Comparison of ENCODE assay signal across 10 cellular contexts in genomic region chr1:30887485-30888315, GRCh38. TPM values are rescaled to one million over a fixed set of nuclear protein-coding genes. Genes with fewer than 3 reads are reported as not detected.
A peak's percentile ranks its signal among the peaks of the same experiment; 100 is the strongest.
DNase-seq lines count a peak whose midpoint lies in the region; TF ChIP-seq lines count a peak whose summit lies in the region.
"Had no signal": no experiment of that assay in that cellular context is flagged by ENCODE, and none has a peak within 500 bp of the region (broad histone marks: within the 10 kb centered on the region; RNA-seq: fewer than 3 reads in every experiment).

No MANE protein-coding gene starts in this region.

- no peak for TF ChIP-seq CTCF in fibroblast of the aortic adventitia (IDR thresholded peaks at IDR 0.05; ENCODE audit: insufficient read depth, low read length)
- no peak for TF ChIP-seq CTCF in prostate gland (IDR thresholded peaks at IDR 0.05)

- no peak for TF ChIP-seq POLR2A in prostate gland (IDR thresholded peaks at IDR 0.05)

- H3K4me3 Mint-ChIP-seq in activated CD4-positive, alpha-beta T cell treated with anti-CD3 and anti-CD28 coated beads, Interleukin-2, amount 10 ng/mL, durations not matched to agents 24 days and 14 days: no peak overlapping the region
- H3K4me3 Mint-ChIP-seq: activated CD8-positive, alpha-beta T cell treated with anti-CD3 and anti-CD28 coated beads, Interleukin-2, amount 10 ng/mL, durations not matched to agents 7 days and 5 days; memory B cell had no signal

- H3K27ac ChIP-seq in SJSA1 (peak overlapping the region; percentile 54), prostate gland (peak overlapping the region; percentile 72 to 74)

- intact Hi-C loops in prostate gland (cut with DNase I): no loop called here
- intact Hi-C loops in activated CD4-positive, alpha-beta T cell treated with anti-CD3 and anti-CD28 coated beads, Interleukin-2, amount 10 ng/mL, durations not matched to agents 24 days and 14 days (cut with micrococcal nuclease): no loop called here

- H3K9me3 ChIP-seq in SJSA1 (replicated peaks) (no peaks in the 10 kb centered on the region), prostate gland (no peaks in the 10 kb centered on the region)

- H3K9me3 Mint-ChIP-seq in activated CD4-positive, alpha-beta T cell treated with anti-CD3 and anti-CD28 coated beads, Interleukin-2, amount 10 ng/mL, durations not matched to agents 24 days and 14 days: no peaks in the 10 kb centered on the region
- H3K9me3 Mint-ChIP-seq: memory B cell had no signal

- no peak overlapping the region for H3K4me3 ChIP-seq in SJSA1
- peak overlapping the region; percentile 17 for H3K4me3 ChIP-seq in fibroblast of the aortic adventitia (ENCODE audit: low read depth, low read length)
- H3K4me3 ChIP-seq in prostate gland: no peak overlapping the region

- H3K36me3 Mint-ChIP-seq in activated CD4-positive, alpha-beta T cell treated with anti-CD3 and anti-CD28 coated beads, Interleukin-2, amount 10 ng/mL, durations not matched to agents 24 days and 14 days (ENCODE audit: low read depth): no peaks in the 10 kb centered on the region
- H3K36me3 Mint-ChIP-seq: memory B cell had no signal

- H3K36me3 ChIP-seq in SJSA1: peaks cover 14% of the 10 kb centered on the region
- no peaks in the 10 kb centered on the region for H3K36me3 ChIP-seq in prostate gland

- DNase-seq in EH (ENCODE audit: low read depth) (peak; percentile 89), SJSA1 (ENCODE audit: low read depth in 1 of 2, low spot score in 2 of 2) (peak; percentile 53 to 68), fibroblast of the aortic adventitia (ENCODE audit: low read depth) (peak; percentile 66), prostate gland (ENCODE audit: low spot score) (no peak), cortex of kidney (lab: John Stamatoyannopoulos, UW) (no peak), activated T-cell treated with anti-CD3 and anti-CD28 coated beads for 4 hours (no peak)
- no peak for DNase-seq in activated CD4-positive, alpha-beta T cell treated with anti-CD3 and anti-CD28 coated beads, Interleukin-2, amount 10 ng/mL, durations not matched to agents 24 days and 14 days
- no peak for DNase-seq in activated CD8-positive, alpha-beta memory T cell treated with anti-CD3 and anti-CD28 coated beads, Interleukin-2, amount 50 U/mL, for 48 hours
- DNase-seq: activated CD8-positive, alpha-beta T cell treated with anti-CD3 and anti-CD28 coated beads, Interleukin-2, amount 10 ng/mL, durations not matched to agents 7 days and 5 days had no signal

- 74% methylated on average over 10 of the region's 10 CpGs for WGBS in prostate gland

- no peaks in the 10 kb centered on the region for H3K4me1 Mint-ChIP-seq in activated CD4-positive, alpha-beta T cell treated with anti-CD3 and anti-CD28 coated beads, Interleukin-2, amount 10 ng/mL, durations not matched to agents 24 days and 14 days

- no peaks in the 10 kb centered on the region for H3K27me3 ChIP-seq in SJSA1 (replicated peaks)
- H3K27me3 ChIP-seq in prostate gland (replicated peaks; ENCODE audit: insufficient read depth): no peaks in the 10 kb centered on the region

- H3K4me1 ChIP-seq in SJSA1 (replicated peaks): peaks cover 58% of the 10 kb centered on the region
- peaks cover 6% of the 10 kb centered on the region for H3K4me1 ChIP-seq in prostate gland (replicated peaks)

- H3K27ac Mint-ChIP-seq in activated CD4-positive, alpha-beta T cell treated with anti-CD3 and anti-CD28 coated beads, Interleukin-2, amount 10 ng/mL, durations not matched to agents 24 days and 14 days: no peak overlapping the region
- H3K27ac Mint-ChIP-seq: activated CD8-positive, alpha-beta T cell treated with anti-CD3 and anti-CD28 coated beads, Interleukin-2, amount 10 ng/mL, durations not matched to agents 7 days and 5 days; memory B cell had no signal

- H3K27me3 Mint-ChIP-seq in activated CD4-positive, alpha-beta T cell treated with anti-CD3 and anti-CD28 coated beads, Interleukin-2, amount 10 ng/mL, durations not matched to agents 24 days and 14 days: peaks cover 21% of the 10 kb centered on the region

RNA-seq across cellular contexts. Expression of gene SDC3, which starts 20.9 kb away (rescaled TPM):
- total RNA-seq in SJSA1 (2014; rRNA removed; shearing (Covaris generic)): 29.6 and 43.6 TPM in 2 replicates
- total RNA-seq in fibroblast of the aortic adventitia (ENCODE audit: low replicate concordance) (26.8 and 47.5 TPM in 2 replicates), prostate gland (10 to 100 TPM; 25.5 to 39.6 TPM)
- 0.33 and 0.44 TPM in 2 replicates for total RNA-seq in activated CD4-positive, alpha-beta T cell treated with anti-CD3 and anti-CD28 coated beads, Interleukin-2, amount 10 ng/mL, durations not matched to agents 24 days and 14 days
- total RNA-seq: activated CD8-positive, alpha-beta T cell treated with anti-CD3 and anti-CD28 coated beads, Interleukin-2, amount 10 ng/mL, durations not matched to agents 7 days and 5 days had no signal

Comparison
In these comparisons a context has a peak if more than half of its experiments do, and no peak if none do; other contexts are left out.
1. DNase-seq: peak in EH (single experiment), SJSA1 (2 of 2) and fibroblast of the aortic adventitia (single experiment); none in prostate gland (single experiment), activated CD4-positive, alpha-beta T cell treated with anti-CD3 and anti-CD28 coated beads, Interleukin-2, amount 10 ng/mL, durations not matched to agents 24 days and 14 days (single experiment), activated CD8-positive, alpha-beta memory T cell treated with anti-CD3 and anti-CD28 coated beads, Interleukin-2, amount 50 U/mL, for 48 hours (single experiment), cortex of kidney (single experiment) and activated T-cell treated with anti-CD3 and anti-CD28 coated beads for 4 hours (single experiment).
2. RNA of gene SDC3, which starts 20.9 kb away (total RNA-seq): 26.8 to 47.5 TPM in fibroblast of the aortic adventitia, 29.6 to 43.6 TPM in SJSA1 and 25.5 to 39.6 TPM in prostate gland; 0.33 to 0.44 TPM in activated CD4-positive, alpha-beta T cell treated with anti-CD3 and anti-CD28 coated beads, Interleukin-2, amount 10 ng/mL, durations not matched to agents 24 days and 14 days; every median in the first group is over 10 times any median in the second.